In the genomic region with DNA sequence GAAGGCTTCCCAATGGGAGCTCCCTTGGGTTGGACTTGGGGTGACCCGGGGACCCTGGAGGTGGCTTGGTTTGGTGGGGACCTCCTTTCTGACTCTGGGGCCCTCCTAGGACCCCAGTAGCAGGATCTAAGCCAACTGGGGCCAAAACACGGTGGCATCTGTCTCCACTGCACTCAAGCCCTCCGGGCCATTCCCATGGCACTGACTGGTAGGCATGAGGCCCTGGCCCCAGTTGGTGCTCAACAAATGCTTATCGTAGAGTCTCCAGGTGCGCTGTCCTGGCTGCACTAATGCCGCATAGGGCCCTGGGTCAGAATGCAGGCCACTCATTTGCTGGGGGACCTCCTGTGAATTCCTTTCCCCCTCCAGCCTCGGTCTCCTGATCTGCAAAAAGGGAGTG, we compare ENCODE assay signal across 2 cellular contexts. TPM values are rescaled to one million over a fixed set of nuclear protein-coding genes. Genes with fewer than 3 reads are reported as not detected.
"Had no signal": no experiment of that assay in that cellular context is flagged by ENCODE, and none has a peak within 500 bp of the region (broad histone marks: within the 10 kb centered on the region; RNA-seq: fewer than 3 reads in every experiment).

No MANE protein-coding gene starts in this region.

RNA-seq across cellular contexts. Expression of a gene that starts 14.2 kb away (rescaled TPM):
- total RNA-seq: G401, GM12878 had no signal
- polyA plus RNA-seq: GM12878 had no signal
